In genomic region chr12:6372403-6373003, GRCh38 we compare ENCODE assay signal across 7 cellular contexts. TPM values are rescaled to one million over a fixed set of nuclear protein-coding genes. Genes with fewer than 3 reads are reported as not detected.
A peak's percentile ranks its signal among the peaks of the same experiment; 100 is the strongest.
DNase-seq lines count a peak whose midpoint lies in the region; ATAC-seq and TF ChIP-seq lines count a peak whose summit lies in the region.

No MANE protein-coding gene starts in this region.

- H3K4me1 ChIP-seq in hepatocyte (ENCODE audit: insufficient read depth), result peaks cover 56% of the 10 kb centered on the region

- peak overlapping the region; percentile 82 for H3K27ac ChIP-seq in WERI-Rb-1
- H3K27ac ChIP-seq in hepatocyte, result peak overlapping the region; percentile 91

- no peaks in the 10 kb centered on the region for H3K9me2 ChIP-seq in hepatocyte (replicated peaks; ENCODE audit: insufficient read depth)

- 17% methylated on average over 8 of the region's 8 CpGs for WGBS in hepatocyte (ENCODE audit: low lambda C conversion rate, missing lambda C conversion rate)

- no peaks in the 10 kb centered on the region for H4K20me1 ChIP-seq in hepatocyte (ENCODE audit: insufficient read depth, poor library complexity, severe bottlenecking)

- DNase-seq in GDM1 (lab: John Stamatoyannopoulos, UW), result peak; percentile 61
- peak; percentile 80 for DNase-seq in NCI-H1105 (lab: John Stamatoyannopoulos, UW)
- DNase-seq in WERI-Rb-1, result peak; percentile 51
- peak; percentile 72 for DNase-seq in hepatocyte (ENCODE audit: low spot score)
- peak; percentile 81 for DNase-seq in stromal cell of bone marrow (ENCODE audit: low read depth)
- no peak for DNase-seq in effector CD4-positive, alpha-beta T cell

- H3K4me3 ChIP-seq in WERI-Rb-1 (ENCODE audit: low read depth, low read length) (no peak overlapping the region), hepatocyte (no peak overlapping the region)

- H3K9me3 ChIP-seq in WERI-Rb-1 (ENCODE audit: severe bottlenecking) (no peaks in the 10 kb centered on the region), hepatocyte (ENCODE audit: low read depth) (no peaks in the 10 kb centered on the region)

- TF ChIP-seq CTCF in WERI-Rb-1 (IDR thresholded peaks at IDR 0.05; ENCODE audit: low read depth, low read length), result no peak
- no peak for TF ChIP-seq CTCF in hepatocyte (IDR thresholded peaks at IDR 0.05; ENCODE audit: poor library complexity)

- H3K27me3 ChIP-seq in WERI-Rb-1 (ENCODE audit: insufficient read depth, low read depth, severe bottlenecking) (no peaks in the 10 kb centered on the region), hepatocyte (no peaks in the 10 kb centered on the region)

- no peak overlapping the region for H2AFZ ChIP-seq in hepatocyte

- H3K4me2 ChIP-seq in hepatocyte, result peak overlapping the region; percentile 62

- no peak for ATAC-seq in HG02885 (IDR thresholded peaks at IDR 0.05; ENCODE audit: poor library complexity, unreplicated experiment)

- H3K36me3 ChIP-seq in WERI-Rb-1 (no peaks in the 10 kb centered on the region), hepatocyte (replicated peaks; ENCODE audit: insufficient read depth, low read depth) (no peaks in the 10 kb centered on the region)

- peaks cover 11% of the 10 kb centered on the region for H3K79me2 ChIP-seq in hepatocyte

RNA-seq across cellular contexts. Expression of gene SCNN1A, which starts 2.9 kb away (rescaled TPM):
- 21.7 and 28.6 TPM in 2 replicates for total RNA-seq in hepatocyte
- polyA plus RNA-seq in hepatocyte, result 28.4 and 30.0 TPM in 2 replicates

RNA-seq across cellular contexts. Expression of gene LTBR, which starts 11.5 kb away (rescaled TPM):
- total RNA-seq in hepatocyte, result 35.4 and 42.4 TPM in 2 replicates
- 75.2 and 79.8 TPM in 2 replicates for polyA plus RNA-seq in hepatocyte

RNA-seq across cellular contexts. Expression of gene TNFRSF1A, which starts 30.6 kb away (rescaled TPM):
- total RNA-seq in hepatocyte, result 110 and 147 TPM in 2 replicates
- 168 and 188 TPM in 2 replicates for polyA plus RNA-seq in hepatocyte
